ENCODE assay signal across 8 cellular contexts in genomic region chr11:17208257-17208999, GRCh38. TPM values are rescaled to one million over a fixed set of nuclear protein-coding genes. Genes with fewer than 3 reads are reported as not detected.
DNase-seq lines count a peak whose midpoint lies in the region; ATAC-seq and TF ChIP-seq lines count a peak whose summit lies in the region.

No MANE protein-coding gene starts in this region.

- H3K9me3 Mint-ChIP-seq in activated T-cell treated with anti-CD3 and anti-CD28 coated beads, Interleukin-2, amount 50 U/mL, for 24 hours = no peaks in the 10 kb centered on the region

- H3K9me3 ChIP-seq in tibial nerve = no peaks in the 10 kb centered on the region

- 5 to 6% methylated on average over 23 to 26 of the region's 26 CpGs for WGBS in tibial nerve, 2 donors

- DNase-seq in COR-L47 (lab: John Stamatoyannopoulos, UW) = peak; percentile 73
- peak; percentile 50 for DNase-seq in NCI-H510A (lab: John Stamatoyannopoulos, UW)
- no peak for DNase-seq in activated T-cell treated with anti-CD3 and anti-CD28 coated beads, Interleukin-2, amount 50 U/mL, for 24 hours
- peak; percentile 17 for DNase-seq in fibroblast of gingiva (ENCODE audit: low read depth)
- DNase-seq in myocyte (ENCODE audit: low read depth) = peak; percentile 57
- peak in 1 of 2 donors; percentile 33 for DNase-seq in tibial nerve (ENCODE audit: low spot score in 2 of 2)

- TF ChIP-seq CTCF in tibial nerve (IDR thresholded peaks at IDR 0.05) = no peak

- peak overlapping the region; percentile 82 to 97 (median 90) for H3K4me3 ChIP-seq in tibial nerve

- peaks cover 23% of the 10 kb centered on the region for H3K36me3 Mint-ChIP-seq in activated T-cell treated with anti-CD3 and anti-CD28 coated beads, Interleukin-2, amount 50 U/mL, for 24 hours (ENCODE audit: low read depth)

- H3K4me1 ChIP-seq in tibial nerve = peaks cover 0 to 32% (median 7%) of the 10 kb centered on the region in 4 donors

- peak overlapping the region; percentile 97 for H3K4me3 Mint-ChIP-seq in activated T-cell treated with anti-CD3 and anti-CD28 coated beads, Interleukin-2, amount 50 U/mL, for 24 hours

- peak in 1 of 2 donors; percentile 8 for TF ChIP-seq EP300 in tibial nerve (IDR thresholded peaks at IDR 0.05)

- H3K27ac ChIP-seq in tibial nerve = peak overlapping the region; percentile 91 to 98 (median 96)

- TF ChIP-seq POLR2A in tibial nerve (IDR thresholded peaks at IDR 0.05) = no peak

- ATAC-seq in GM19395 (IDR thresholded peaks at IDR 0.05; ENCODE audit: unreplicated experiment) = peak; percentile 71
- ATAC-seq in HG03439 (IDR thresholded peaks at IDR 0.05; ENCODE audit: unreplicated experiment) = peak; percentile 67

- peaks cover 41% of the 10 kb centered on the region for H3K4me1 Mint-ChIP-seq in activated T-cell treated with anti-CD3 and anti-CD28 coated beads, Interleukin-2, amount 50 U/mL, for 24 hours (ENCODE audit: low read depth)

- peak overlapping the region; percentile 99 for H3K27ac Mint-ChIP-seq in activated T-cell treated with anti-CD3 and anti-CD28 coated beads, Interleukin-2, amount 50 U/mL, for 24 hours

- H3K27me3 ChIP-seq in tibial nerve = no peaks in the 10 kb centered on the region

- H3K27me3 Mint-ChIP-seq in activated T-cell treated with anti-CD3 and anti-CD28 coated beads, Interleukin-2, amount 50 U/mL, for 24 hours = no peaks in the 10 kb centered on the region

- no peaks in the 10 kb centered on the region for H3K36me3 ChIP-seq in tibial nerve

RNA-seq across cellular contexts. Expression of gene PIK3C2A, which starts 0.6 kb away (rescaled TPM):
- 26.2 and 26.9 TPM in 2 replicates for total RNA-seq in myocyte
- polyA plus RNA-seq in myocyte (2012) = 5.4 TPM
- total RNA-seq in tibial nerve = 100 to 1,000 TPM in 1 of 4 donors, 10 to 100 TPM in 3; 60.9 to 105 (median 63.2) TPM
